8 cellular contexts compared by ENCODE assay signal in genomic region chr20:62303049-62303326, GRCh38. TPM values are rescaled to one million over a fixed set of nuclear protein-coding genes. Genes with fewer than 3 reads are reported as not detected.
DNase-seq lines count a peak whose midpoint lies in the region; ATAC-seq and TF ChIP-seq lines count a peak whose summit lies in the region.

No MANE protein-coding gene starts in this region.

- peaks cover 22% of the 10 kb centered on the region for H3K36me3 Mint-ChIP-seq in activated CD4-positive, alpha-beta T cell treated with anti-CD3 and anti-CD28 coated beads, Interleukin-2, amount 10 ng/mL, durations not matched to agents 7 days and 5 days (ENCODE audit: low read depth)

- H3K9ac ChIP-seq in adipocyte (ENCODE audit: low read length): peak overlapping the region; percentile 97

- no peaks in the 10 kb centered on the region for H3K27me3 Mint-ChIP-seq in activated CD4-positive, alpha-beta T cell treated with anti-CD3 and anti-CD28 coated beads, Interleukin-2, amount 10 ng/mL, durations not matched to agents 7 days and 5 days

- H3K4me1 ChIP-seq in adipocyte (ENCODE audit: control insufficient read depth, insufficient read depth, low read length): peaks cover 21% of the 10 kb centered on the region

- H3K9me3 ChIP-seq in adipocyte (ENCODE audit: control insufficient read depth, low read length): no peaks in the 10 kb centered on the region

- H3K27me3 ChIP-seq in adipocyte (replicated peaks; ENCODE audit: control insufficient read depth, insufficient read depth, low read length) (no peaks in the 10 kb centered on the region), kidney epithelial cell (ENCODE audit: control insufficient read depth, insufficient read depth, low read length) (no peaks in the 10 kb centered on the region)

- peak overlapping the region; percentile 99 for H3K27ac Mint-ChIP-seq in activated CD4-positive, alpha-beta T cell treated with anti-CD3 and anti-CD28 coated beads, Interleukin-2, amount 10 ng/mL, durations not matched to agents 7 days and 5 days

- H3K9me3 Mint-ChIP-seq in activated CD4-positive, alpha-beta T cell treated with anti-CD3 and anti-CD28 coated beads, Interleukin-2, amount 10 ng/mL, durations not matched to agents 7 days and 5 days: no peaks in the 10 kb centered on the region

- TF ChIP-seq CTCF in kidney epithelial cell (IDR thresholded peaks at IDR 0.05; ENCODE audit: insufficient read depth, low read length, poor library complexity, severe bottlenecking): no peak

- H3K4me1 Mint-ChIP-seq in activated CD4-positive, alpha-beta T cell treated with anti-CD3 and anti-CD28 coated beads, Interleukin-2, amount 10 ng/mL, durations not matched to agents 7 days and 5 days: peaks cover 25% of the 10 kb centered on the region

- H3K36me3 ChIP-seq in adipocyte (ENCODE audit: control insufficient read depth, insufficient read depth, low read length, severe bottlenecking): peaks cover 32% of the 10 kb centered on the region
- peaks cover 8% of the 10 kb centered on the region for H3K36me3 ChIP-seq in kidney epithelial cell (ENCODE audit: control insufficient read depth, insufficient read depth, low read length)

- CTCF ChIA-PET in activated CD4-positive, alpha-beta T cell treated with anti-CD3 and anti-CD28 coated beads, Interleukin-2, amount 10 ng/mL, durations not matched to agents 7 days and 5 days (lab: Charles Lee): interaction anchor here (1.1 to 1.5 kb wide), 3 partner anchors 18 to 83 kb away, joined by 5 to 7 read pairs (median 6); no protein-coding TSS in a partner anchor

- peak overlapping the region; percentile 53 for H3K27ac ChIP-seq in substantia nigra (ENCODE audit: low read depth, low read length, poor library complexity, severe bottlenecking)

- no peak for DNase-seq in activated CD4-positive, alpha-beta T cell treated with anti-CD3 and anti-CD28 coated beads, Interleukin-2, amount 10 ng/mL, durations not matched to agents 7 days and 5 days
- DNase-seq in activated CD4-positive, alpha-beta T cell treated with anti-CD3 and anti-CD28 coated beads for 1 hour: no peak
- DNase-seq in adipocyte (ENCODE audit: low read depth) (no peak), kidney epithelial cell (ENCODE audit: low read depth) (no peak), substantia nigra (lab: John Stamatoyannopoulos, UW) (no peak), dermis blood vessel endothelial cell (no peak), NAMALWA (ENCODE audit: low spot score) (no peak)

- no peak for ATAC-seq in GM21381 (IDR thresholded peaks at IDR 0.05; ENCODE audit: unreplicated experiment)

- H3K4me3 ChIP-seq in adipocyte (ENCODE audit: low read length) (peak overlapping the region; percentile 99), kidney epithelial cell (ENCODE audit: low read depth, low read length) (peak overlapping the region; percentile 79)

- H3K4me3 Mint-ChIP-seq in activated CD4-positive, alpha-beta T cell treated with anti-CD3 and anti-CD28 coated beads, Interleukin-2, amount 10 ng/mL, durations not matched to agents 7 days and 5 days: peak overlapping the region; percentile 91

- POLR2A ChIA-PET in activated CD4-positive, alpha-beta T cell treated with anti-CD3 and anti-CD28 coated beads, Interleukin-2, amount 10 ng/mL, durations not matched to agents 7 days and 5 days (lab: Charles Lee): no interaction called here

RNA-seq across cellular contexts. Expression of gene ADRM1, which starts 0.2 kb away (rescaled TPM):
- total RNA-seq in activated CD4-positive, alpha-beta T cell treated with anti-CD3 and anti-CD28 coated beads, Interleukin-2, amount 10 ng/mL, durations not matched to agents 7 days and 5 days: 10 to 100 TPM; 86.1 to 90.1 TPM
- total RNA-seq in kidney epithelial cell (193 and 216 TPM in 2 replicates), dermis blood vessel endothelial cell (130 and 158 TPM in 2 replicates)
